ENCODE assay signal across 10 cellular contexts in genomic region chr1:115838426-115838804, GRCh38. TPM values are rescaled to one million over a fixed set of nuclear protein-coding genes. Genes with fewer than 3 reads are reported as not detected.
DNase-seq lines count a peak whose midpoint lies in the region; ATAC-seq and TF ChIP-seq lines count a peak whose summit lies in the region.
"Had no signal": no experiment of that assay in that cellular context is flagged by ENCODE, and none has a peak within 500 bp of the region (broad histone marks: within the 10 kb centered on the region; RNA-seq: fewer than 3 reads in every experiment).

No MANE protein-coding gene starts in this region.

- peaks cover 0 to 95% (median 33%) of the 10 kb centered on the region in 3 donors for H3K27me3 ChIP-seq in psoas muscle (ENCODE audit: insufficient read depth in 3 of 3, low read length in 2 of 3)

- ATAC-seq in left cardiac atrium (peak; percentile 30 to 44), psoas muscle (peak in 2 of 4 donors; percentile 28 to 33), HG03097 (IDR thresholded peaks at IDR 0.05; ENCODE audit: low FRiP score, unreplicated experiment) (no peak), GM21528 (IDR thresholded peaks at IDR 0.05; ENCODE audit: low FRiP score, unreplicated experiment) (no peak)
- ATAC-seq: K562 had no signal

- H3K9me3 ChIP-seq in ES-I3 (ENCODE audit: control insufficient read depth, insufficient read depth, low read length) (no peaks in the 10 kb centered on the region), psoas muscle (no peaks in the 10 kb centered on the region)

- DNase-seq in RKO (ENCODE audit: low spot score) (peak; percentile 21), left cardiac atrium (no peak), psoas muscle (no peak), GM10266 (ENCODE audit: extremely low spot score) (no peak), NCI-H128 (lab: John Stamatoyannopoulos, UW; ENCODE audit: unreplicated experiment) (no peak)
- DNase-seq: GF-D8 had no signal

- peak overlapping the region; percentile 53 for H3K4me3 ChIP-seq in psoas muscle
- H3K4me3 ChIP-seq: K562 had no signal

- WGBS in psoas muscle, 3 donors, result 0 to 2% (median 0%) methylated on average over 24 to 43 of the region's 43 CpGs

- peak overlapping the region; percentile 74 for H3K9ac ChIP-seq in ES-I3 (ENCODE audit: low read depth, low read length)

- H3K27ac ChIP-seq in psoas muscle, result no peak overlapping the region

- H3K36me3 ChIP-seq in ES-I3 (ENCODE audit: insufficient read depth, low read length) (no peaks in the 10 kb centered on the region), psoas muscle (ENCODE audit: insufficient read depth in 1 of 2, low read depth in 1 of 2) (no peaks in the 10 kb centered on the region)

- H3K4me1 ChIP-seq in ES-I3 (ENCODE audit: insufficient read depth, low read length), result peaks cover 10% of the 10 kb centered on the region; the same call in 1 of the 2 replicates
- H3K4me1 ChIP-seq in psoas muscle, result peaks cover 11% of the 10 kb centered on the region

- TF ChIP-seq CTCF in psoas muscle (IDR thresholded peaks at IDR 0.05) (no peak), GM10266 (IDR thresholded peaks at IDR 0.05; ENCODE audit: control insufficient read depth, insufficient read depth, low read depth, missing control alignments) (no peak)

- intact Hi-C loops in left cardiac atrium (cut with DNase I) (no loop called here), psoas muscle (cut with DNase I) (no loop called here)

RNA-seq across cellular contexts. Expression of gene NHLH2, which starts 2.5 kb away (rescaled TPM):
- total RNA-seq in left cardiac atrium (not detected), psoas muscle (not detected)
- polyA plus RNA-seq in psoas muscle, result not detected
- total RNA-seq: K562 had no signal
- polyA plus RNA-seq: K562 had no signal

Comparison
In these comparisons a context has a peak if more than half of its experiments do, and no peak if none do; other contexts are left out.
1. ATAC-seq: peak in left cardiac atrium (2 of 2); none in HG03097 (single experiment) and GM21528 (single experiment).